35 cellular contexts compared by ENCODE assay signal in genomic region chr21:22314963-22315362, GRCh38.
"Had no signal": no experiment of that assay in that cellular context is flagged by ENCODE, and none has a peak within 500 bp of the region (broad histone marks: within the 10 kb centered on the region; RNA-seq: fewer than 3 reads in every experiment).

No MANE protein-coding gene starts in this region.

- H3K27me3 ChIP-seq: MG63 had no signal

- H3K4me3 ChIP-seq: MG63 had no signal

- H3K9me3 ChIP-seq: MG63 had no signal

- DNase-seq: Karpas-422, Kasumi-1, MG63, MM.1S, MV-4-11, NCI-H1048, NCI-H1092, NCI-H1092 treated with DMSO at 0.1 percent for 48 hours, NCI-H1105 treated with DMSO at 0.1 percent for 48 hours, NCI-H1417, NCI-H1417 treated with DMSO at 0.1 percent for 48 hours, NCI-H1436, NCI-H1436 treated with DMSO at 0.1 percent for 48 hours, NCI-H146, NCI-H1694, NCI-H1694 treated with DMSO at 0.1 percent for 48 hours, NCI-H187, NCI-H187 treated with DMSO at 0.1 percent for 48 hours, NCI-H1930, NCI-H2029, NCI-H2029 treated with DMSO at 0.1 percent for 48 hours, NCI-H2081, NCI-H2081 treated with DMSO at 0.1 percent for 48 hours, NCI-H2107, NCI-H2171, NCI-H2171 treated with DMSO at 0.1 percent for 48 hours, NCI-H2227 treated with DMSO at 0.1 percent for 48 hours, NCI-H226, NCI-H345, NCI-H446, NCI-H446 treated with DMSO at 0.1 percent for 48 hours, NCI-H510A, NCI-H510A treated with DMSO at 0.1 percent for 48 hours, NCI-H524, NCI-H524 treated with DMSO at 0.1 percent for 48 hours had no signal

- H3K36me3 ChIP-seq: MG63 had no signal
